Comparison of ENCODE assay signal across 9 cellular contexts in genomic region chr3:106428565-106428994, GRCh38.
DNase-seq lines count a peak whose midpoint lies in the region; ATAC-seq and TF ChIP-seq lines count a peak whose summit lies in the region.
"Had no signal": no experiment of that assay in that cellular context is flagged by ENCODE, and none has a peak within 500 bp of the region (broad histone marks: within the 10 kb centered on the region; RNA-seq: fewer than 3 reads in every experiment).

No MANE protein-coding gene starts in this region.

- H3K9me3 ChIP-seq in SK-N-SH (no peaks in the 10 kb centered on the region), SJCRH30 (replicated peaks) (no peaks in the 10 kb centered on the region), right lobe of liver (no peaks in the 10 kb centered on the region)
- H3K9me3 ChIP-seq: tibial artery had no signal

- peaks cover 18% of the 10 kb centered on the region for H3F3A ChIP-seq in SK-N-SH (replicated peaks; ENCODE audit: insufficient read depth)

- H3K27ac ChIP-seq in SK-N-SH (ENCODE audit: low read depth in 2 of 2, low read length in 1 of 2) (peak overlapping the region; percentile 69 to 81; a peak in 3 of 4 replicates), SJCRH30 (no peak overlapping the region), right lobe of liver (no peak overlapping the region)
- H3K27ac ChIP-seq: tibial artery had no signal

- H3K27me3 Mint-ChIP-seq in activated CD4-positive, alpha-beta memory T cell treated with anti-CD3 and anti-CD28 coated beads for 36 hours = no peaks in the 10 kb centered on the region
- no peaks in the 10 kb centered on the region for H3K27me3 Mint-ChIP-seq in activated CD4-positive, alpha-beta memory T cell treated with anti-CD3 and anti-CD28 coated beads, Interleukin-2, amount 10 ng/mL, durations not matched to agents 7 days and 5 days
- H3K27me3 Mint-ChIP-seq in stimulated activated naive B cell treated with anti-CD40 and anti-IgM and Interleukin-4, amounts not matched to agents 10 μg/mL and 1 μg/mL and 100 μg/mL, for 72 hours = no peaks in the 10 kb centered on the region

- DNase-seq in activated CD4-positive, alpha-beta memory T cell treated with anti-CD3 and anti-CD28 coated beads for 36 hours = peak; percentile 72
- DNase-seq in activated CD4-positive, alpha-beta memory T cell treated with anti-CD3 and anti-CD28 coated beads, Interleukin-2, amount 10 ng/mL, durations not matched to agents 7 days and 5 days = no peak
- peak; percentile 7 for DNase-seq in SK-N-SH
- DNase-seq in glomerular visceral epithelial cell (ENCODE audit: extremely low spot score) = peak; percentile 93
- DNase-seq in stimulated activated naive B cell treated with anti-CD40 and anti-IgM and Interleukin-4, amounts not matched to agents 10 μg/mL and 1 μg/mL and 100 μg/mL, for 72 hours = no peak
- no peak for DNase-seq in SJCRH30
- DNase-seq in right lobe of liver = no peak

- H3K4me2 ChIP-seq in SK-N-SH = peak overlapping the region; percentile 12; the same call in 1 of the 2 replicates

- 6% methylated on average over 2 of the region's 2 CpGs for WGBS in SK-N-SH (ENCODE audit: low lambda C conversion rate)
- 19% methylated on average over 2 of the region's 2 CpGs for WGBS in right lobe of liver (ENCODE audit: insufficient coverage, low coverage, low lambda C conversion rate, missing lambda C conversion rate)

- no peak overlapping the region for H2AFZ ChIP-seq in SK-N-SH (ENCODE audit: low read depth)

- intact Hi-C loops in activated CD4-positive, alpha-beta memory T cell treated with anti-CD3 and anti-CD28 coated beads for 36 hours (cut with micrococcal nuclease) = loop anchor here (1.0 to 10.0 kb wide), 16 partner anchors 28 to 1060 kb away; partner anchors contain the start of gene CBLB
- intact Hi-C loops in right lobe of liver (cut with DNase I) = no loop called here

- CTCF ChIA-PET in activated CD4-positive, alpha-beta memory T cell treated with anti-CD3 and anti-CD28 coated beads for 36 hours (lab: Charles Lee) = interaction anchor here (0.6 to 2.4 kb wide), 3 partner anchors 46 to 181 kb away, joined by 3 to 7 read pairs (median 6); no protein-coding TSS in a partner anchor
- CTCF ChIA-PET in activated CD4-positive, alpha-beta memory T cell treated with anti-CD3 and anti-CD28 coated beads, Interleukin-2, amount 10 ng/mL, durations not matched to agents 7 days and 5 days (lab: Charles Lee) = no interaction called here
- CTCF ChIA-PET in SK-N-SH (lab: Yijun Ruan, JAX) = interaction anchor here (2.0 kb wide), 1 partner anchor 12 kb away, joined by 6 read pairs; no protein-coding TSS in a partner anchor

- H3K4me3 ChIP-seq in SK-N-SH (ENCODE audit: low read depth in 2 of 2, low read length in 1 of 2) = no peak overlapping the region
- H3K4me3 ChIP-seq in SJCRH30 = no peak overlapping the region
- H3K4me3 ChIP-seq in right lobe of liver = no peak overlapping the region
- H3K4me3 ChIP-seq: tibial artery had no signal

- H3K27me3 ChIP-seq in SK-N-SH (ENCODE audit: insufficient read depth) = no peaks in the 10 kb centered on the region
- no peaks in the 10 kb centered on the region for H3K27me3 ChIP-seq in SJCRH30
- H3K27me3 ChIP-seq in right lobe of liver = no peaks in the 10 kb centered on the region
- H3K27me3 ChIP-seq: tibial artery had no signal

- TF ChIP-seq RAD21 in SK-N-SH (IDR thresholded peaks at IDR 0.05; ENCODE audit: low read length) = no peak

- POLR2A ChIA-PET in activated CD4-positive, alpha-beta memory T cell treated with anti-CD3 and anti-CD28 coated beads for 36 hours (lab: Charles Lee) = interaction anchor here (0.5 to 2.4 kb wide), 16 partner anchors 14 to 1060 kb away, joined by 3 to 25 read pairs (median 4); no protein-coding TSS in a partner anchor
- POLR2A ChIA-PET in activated CD4-positive, alpha-beta memory T cell treated with anti-CD3 and anti-CD28 coated beads, Interleukin-2, amount 10 ng/mL, durations not matched to agents 7 days and 5 days (lab: Charles Lee) = interaction anchor here (0.8 kb wide), 1 partner anchor 32 kb away, joined by 3 read pairs; no protein-coding TSS in a partner anchor
- POLR2A ChIA-PET in SK-N-SH (lab: Yijun Ruan, JAX) = no interaction called here

- H3K4me1 ChIP-seq in SK-N-SH (ENCODE audit: control insufficient read depth in 1 of 2, insufficient read depth in 2 of 2, low read depth in 1 of 2, low read length in 1 of 2) = peaks cover 0 to 15% of the 10 kb centered on the region in 2 experiments; a peak in 3 of 4 replicates
- 0 out of 2 replicates have a peak, but pooled peaks cover 2% of the 10 kb centered on the region for H3K4me1 ChIP-seq in SJCRH30
- no peaks in the 10 kb centered on the region for H3K4me1 ChIP-seq in right lobe of liver

- H3K27ac Mint-ChIP-seq in activated CD4-positive, alpha-beta memory T cell treated with anti-CD3 and anti-CD28 coated beads for 36 hours = peak overlapping the region; percentile 99
- no peak overlapping the region for H3K27ac Mint-ChIP-seq in activated CD4-positive, alpha-beta memory T cell treated with anti-CD3 and anti-CD28 coated beads, Interleukin-2, amount 10 ng/mL, durations not matched to agents 7 days and 5 days
- H3K27ac Mint-ChIP-seq in stimulated activated naive B cell treated with anti-CD40 and anti-IgM and Interleukin-4, amounts not matched to agents 10 μg/mL and 1 μg/mL and 100 μg/mL, for 72 hours = no peak overlapping the region

- H3K36me3 Mint-ChIP-seq in activated CD4-positive, alpha-beta memory T cell treated with anti-CD3 and anti-CD28 coated beads for 36 hours = peaks cover 6% of the 10 kb centered on the region
- peaks cover 7% of the 10 kb centered on the region for H3K36me3 Mint-ChIP-seq in activated CD4-positive, alpha-beta memory T cell treated with anti-CD3 and anti-CD28 coated beads, Interleukin-2, amount 10 ng/mL, durations not matched to agents 7 days and 5 days (ENCODE audit: low read depth)
- H3K36me3 Mint-ChIP-seq in stimulated activated naive B cell treated with anti-CD40 and anti-IgM and Interleukin-4, amounts not matched to agents 10 μg/mL and 1 μg/mL and 100 μg/mL, for 72 hours = peaks cover 3 to 4% of the 10 kb centered on the region in 2 donors

- peak; percentile 74 to 99 for TF ChIP-seq EP300 in SK-N-SH (IDR thresholded peaks at IDR 0.05; ENCODE audit: borderline replicate concordance in 1 of 2, low read depth in 1 of 2, low read length in 1 of 2)

- peaks cover 5% of the 10 kb centered on the region for H3K9me3 Mint-ChIP-seq in activated CD4-positive, alpha-beta memory T cell treated with anti-CD3 and anti-CD28 coated beads for 36 hours
- H3K9me3 Mint-ChIP-seq in activated CD4-positive, alpha-beta memory T cell treated with anti-CD3 and anti-CD28 coated beads, Interleukin-2, amount 10 ng/mL, durations not matched to agents 7 days and 5 days = peaks cover 8% of the 10 kb centered on the region
- H3K9me3 Mint-ChIP-seq in stimulated activated naive B cell treated with anti-CD40 and anti-IgM and Interleukin-4, amounts not matched to agents 10 μg/mL and 1 μg/mL and 100 μg/mL, for 72 hours = peaks cover 4 to 6% of the 10 kb centered on the region in 2 donors

- no peak overlapping the region for H3K9ac ChIP-seq in SK-N-SH

- peaks cover 53% of the 10 kb centered on the region for H3K4me1 Mint-ChIP-seq in activated CD4-positive, alpha-beta memory T cell treated with anti-CD3 and anti-CD28 coated beads for 36 hours (ENCODE audit: low read depth)
- peaks cover 40% of the 10 kb centered on the region for H3K4me1 Mint-ChIP-seq in activated CD4-positive, alpha-beta memory T cell treated with anti-CD3 and anti-CD28 coated beads, Interleukin-2, amount 10 ng/mL, durations not matched to agents 7 days and 5 days
- H3K4me1 Mint-ChIP-seq in stimulated activated naive B cell treated with anti-CD40 and anti-IgM and Interleukin-4, amounts not matched to agents 10 μg/mL and 1 μg/mL and 100 μg/mL, for 72 hours = peaks cover 21 to 44% of the 10 kb centered on the region in 2 donors

- no peak for TF ChIP-seq POLR2A in right lobe of liver (IDR thresholded peaks at IDR 0.05)

- peak; percentile 81 to 84 for ATAC-seq in stimulated activated naive B cell treated with anti-CD40 and anti-IgM and Interleukin-4, amounts not matched to agents 10 μg/mL and 1 μg/mL and 100 μg/mL, for 72 hours (replicated peaks)
- no peak for ATAC-seq in HG02973 (IDR thresholded peaks at IDR 0.05; ENCODE audit: unreplicated experiment)
- no peak for ATAC-seq in right lobe of liver

- TF ChIP-seq CTCF in SK-N-SH (IDR thresholded peaks at IDR 0.05) (no peak), right lobe of liver (IDR thresholded peaks at IDR 0.05) (no peak)

- H3K4me3 Mint-ChIP-seq in activated CD4-positive, alpha-beta memory T cell treated with anti-CD3 and anti-CD28 coated beads for 36 hours = no peak overlapping the region
- no peak overlapping the region for H3K4me3 Mint-ChIP-seq in activated CD4-positive, alpha-beta memory T cell treated with anti-CD3 and anti-CD28 coated beads, Interleukin-2, amount 10 ng/mL, durations not matched to agents 7 days and 5 days
- no peak overlapping the region for H3K4me3 Mint-ChIP-seq in stimulated activated naive B cell treated with anti-CD40 and anti-IgM and Interleukin-4, amounts not matched to agents 10 μg/mL and 1 μg/mL and 100 μg/mL, for 72 hours

- H3K9me2 ChIP-seq in SK-N-SH = no peaks in the 10 kb centered on the region

- H3K36me3 ChIP-seq in SK-N-SH (replicated peaks in 1 of 2; ENCODE audit: control insufficient read depth in 1 of 2, insufficient read depth in 2 of 2, low read length in 1 of 2) (no peaks in the 10 kb centered on the region), SJCRH30 (no peaks in the 10 kb centered on the region), right lobe of liver (no peaks in the 10 kb centered on the region)
- H3K36me3 ChIP-seq: tibial artery had no signal

- no peaks in the 10 kb centered on the region for H4K20me1 ChIP-seq in SK-N-SH (ENCODE audit: insufficient read depth)

- H3K79me2 ChIP-seq in SK-N-SH (ENCODE audit: insufficient read depth) = no peaks in the 10 kb centered on the region

TF ChIP-seq in SK-N-SH, 30 proteins besides CTCF, POLR2A, EP300 and RAD21 (continues in another document):
- TF ChIP-seq SMC3 (IDR thresholded peaks at IDR 0.05; ENCODE audit: low read depth, low read length) (0 out of 2 replicates have a peak, but pooled peaks have one; percentile 10), POLR2AphosphoS5 (IDR thresholded peaks at IDR 0.05; ENCODE audit: low read depth, low read length) (peak; percentile 76), NFIC (IDR thresholded peaks at IDR 0.05; ENCODE audit: borderline replicate concordance) (peak; percentile 99), GATA2 (CRISPR knock-in tag; IDR thresholded peaks at IDR 0.05) (no peak), YY1 (IDR thresholded peaks at IDR 0.05; ENCODE audit: low read depth) (peak; percentile 56; the same call in 1 of the 2 replicates), PBX3 (IDR thresholded peaks at IDR 0.05) (peak; percentile 96)

Comparison
In these comparisons a context has a peak if more than half of its experiments do, and no peak if none do; other contexts are left out.
1. DNase-seq: peak in activated CD4-positive, alpha-beta memory T cell treated with anti-CD3 and anti-CD28 coated beads for 36 hours (single experiment), SK-N-SH (single experiment) and glomerular visceral epithelial cell (single experiment); none in activated CD4-positive, alpha-beta memory T cell treated with anti-CD3 and anti-CD28 coated beads, Interleukin-2, amount 10 ng/mL, durations not matched to agents 7 days and 5 days (single experiment), stimulated activated naive B cell treated with anti-CD40 and anti-IgM and Interleukin-4, amounts not matched to agents 10 μg/mL and 1 μg/mL and 100 μg/mL, for 72 hours (single experiment), SJCRH30 (0 of 2) and right lobe of liver (0 of 3).
2. H3K27ac ChIP-seq: peak in SK-N-SH (2 of 2); none in SJCRH30 (single experiment) and right lobe of liver (0 of 3).
3. ATAC-seq: peak in stimulated activated naive B cell treated with anti-CD40 and anti-IgM and Interleukin-4, amounts not matched to agents 10 μg/mL and 1 μg/mL and 100 μg/mL, for 72 hours (2 of 2); none in HG02973 (single experiment) and right lobe of liver (0 of 4).